14 cellular contexts compared by ENCODE assay signal in genomic region chr17:64500487-64500859, GRCh38. TPM values are rescaled to one million over a fixed set of nuclear protein-coding genes. Genes with fewer than 3 reads are reported as not detected.
DNase-seq lines count a peak whose midpoint lies in the region; ATAC-seq and TF ChIP-seq lines count a peak whose summit lies in the region.
"Had no signal": no experiment of that assay in that cellular context is flagged by ENCODE, and none has a peak within 500 bp of the region (broad histone marks: within the 10 kb centered on the region; RNA-seq: fewer than 3 reads in every experiment).

No MANE protein-coding gene starts in this region.

- peaks cover 45% of the 10 kb centered on the region for H4K20me1 ChIP-seq in DOHH2 (ENCODE audit: control insufficient read depth, insufficient read depth, low read depth, low read length)

- no peaks in the 10 kb centered on the region for H3K9me3 ChIP-seq in DOHH2 (ENCODE audit: control insufficient read depth, insufficient read depth, low read length)
- no peaks in the 10 kb centered on the region for H3K9me3 ChIP-seq in adipocyte (ENCODE audit: control insufficient read depth, low read length)
- H3K9me3 ChIP-seq in transverse colon, result no peaks in the 10 kb centered on the region

- no peak for ATAC-seq in natural killer cell treated with Interleukin-12 subunit alpha and Interleukin-12 subunit beta and Interleukin-15 and Interleukin-18, amount 100 ng/mL, for 72 hours
- ATAC-seq: sciatic nerve had no signal

- TF ChIP-seq POLR2A in transverse colon (IDR thresholded peaks at IDR 0.05), result no peak

- H3K4me1 Mint-ChIP-seq in CD14-positive monocyte, result peaks cover 58% of the 10 kb centered on the region
- H3K4me1 Mint-ChIP-seq in natural killer cell treated with Interleukin-12 subunit alpha and Interleukin-12 subunit beta and Interleukin-15 and Interleukin-18, amount 100 ng/mL, for 72 hours (ENCODE audit: low read depth in 2 of 2), result peaks cover 82 to 94% of the 10 kb centered on the region in 2 donors

- TF ChIP-seq CTCF in CD14-positive monocyte (IDR thresholded peaks at IDR 0.05) (no peak), DOHH2 (IDR thresholded peaks at IDR 0.05; ENCODE audit: low read depth, low read length, poor library complexity, severe bottlenecking) (no peak), transverse colon (IDR thresholded peaks at IDR 0.05) (no peak)

- peaks cover 70 to 71% of the 10 kb centered on the region in 2 donors for H3K36me3 Mint-ChIP-seq in CD14-positive monocyte
- peaks cover 75% of the 10 kb centered on the region for H3K36me3 Mint-ChIP-seq in natural killer cell treated with Interleukin-12 subunit alpha and Interleukin-12 subunit beta and Interleukin-15 and Interleukin-18, amount 100 ng/mL, for 72 hours

- DNase-seq in CD14-positive monocyte (ENCODE audit: low spot score), result no peak
- no peak for DNase-seq in adipocyte (ENCODE audit: low read depth)
- DNase-seq in natural killer cell treated with Interleukin-12 subunit alpha and Interleukin-12 subunit beta and Interleukin-15 and Interleukin-18, amount 100 ng/mL, for 72 hours (ENCODE audit: low spot score), result no peak
- DNase-seq in stimulated activated CD8-positive, alpha-beta memory T cell treated with anti-CD3 and anti-CD28 coated beads, Interleukin-4, amount 100 ng/mL, for 48 hours, result no peak
- no peak for DNase-seq in DMS153 treated with DMSO at 0.1 percent for 48 hours (lab: John Stamatoyannopoulos, UW; ENCODE audit: unreplicated experiment)
- DNase-seq in transverse colon, result no peak
- DNase-seq: activated CD8-positive, alpha-beta memory T cell treated with anti-CD3 and anti-CD28 coated beads, Interleukin-2, amount 50 U/mL, for 4 hours; KBM-7; NCI-H187; NCI-H748 treated with DMSO at 0.1 percent for 48 hours; substantia nigra had no signal

- H3K4me1 ChIP-seq in DOHH2 (ENCODE audit: control insufficient read depth, low read length) (peaks cover 78% of the 10 kb centered on the region), adipocyte (ENCODE audit: control insufficient read depth, insufficient read depth, low read length) (peaks cover 71% of the 10 kb centered on the region), transverse colon (peaks cover 23 to 85% (median 56%) of the 10 kb centered on the region in 4 donors)

- H3K4me3 ChIP-seq in DOHH2 (ENCODE audit: low read length), result no peak overlapping the region
- peak overlapping the region; percentile 7 for H3K4me3 ChIP-seq in adipocyte (ENCODE audit: low read length)
- H3K4me3 ChIP-seq in transverse colon, result no peak overlapping the region

- H3K9me3 Mint-ChIP-seq in CD14-positive monocyte, result peaks cover 0 to 2% (median 0%) of the 10 kb centered on the region in 7 donors
- no peaks in the 10 kb centered on the region for H3K9me3 Mint-ChIP-seq in natural killer cell treated with Interleukin-12 subunit alpha and Interleukin-12 subunit beta and Interleukin-15 and Interleukin-18, amount 100 ng/mL, for 72 hours

- WGBS in transverse colon (ENCODE audit: low coverage in 1 of 2), 2 donors, result 89 to 95% methylated on average over 7 to 8 of the region's 8 CpGs

- no peak for TF ChIP-seq EP300 in transverse colon (IDR thresholded peaks at IDR 0.05; ENCODE audit: low read depth)

- H3K27me3 Mint-ChIP-seq in CD14-positive monocyte (ENCODE audit: low read depth in 3 of 3), result peaks cover 0 to 2% (median 0%) of the 10 kb centered on the region in 3 donors
- no peaks in the 10 kb centered on the region for H3K27me3 Mint-ChIP-seq in natural killer cell treated with Interleukin-12 subunit alpha and Interleukin-12 subunit beta and Interleukin-15 and Interleukin-18, amount 100 ng/mL, for 72 hours

- H3K9ac ChIP-seq in adipocyte (ENCODE audit: low read length), result peak overlapping the region; percentile 100

- H3K27ac Mint-ChIP-seq in CD14-positive monocyte, result peak overlapping the region in 4 of 7 donors; percentile 37 to 60 (median 52)
- peak overlapping the region; percentile 99 for H3K27ac Mint-ChIP-seq in natural killer cell treated with Interleukin-12 subunit alpha and Interleukin-12 subunit beta and Interleukin-15 and Interleukin-18, amount 100 ng/mL, for 72 hours

- intact Hi-C loops in CD14-positive monocyte (cut with micrococcal nuclease) (no loop called here), transverse colon (cut with DNase I; ENCODE audit: low total_unique reads) (no loop called here)

- H3K4me3 Mint-ChIP-seq in CD14-positive monocyte, result no peak overlapping the region
- no peak overlapping the region for H3K4me3 Mint-ChIP-seq in natural killer cell treated with Interleukin-12 subunit alpha and Interleukin-12 subunit beta and Interleukin-15 and Interleukin-18, amount 100 ng/mL, for 72 hours

- in situ Hi-C loops in transverse colon (cut with MboI; ENCODE audit: low pct_ligation_motif_present in 1 of 4, low pct_unique_long_range_greater_than_20kb in 1 of 4, low sequenced_read_pairs in 3 of 4), result no loop called here

- H3K9me2 ChIP-seq in DOHH2 (replicated peaks; ENCODE audit: control insufficient read depth, low read length), result no peaks in the 10 kb centered on the region

- H3K36me3 ChIP-seq in DOHH2 (ENCODE audit: control insufficient read depth, low read length), result peaks cover 86% of the 10 kb centered on the region
- peaks cover 75% of the 10 kb centered on the region for H3K36me3 ChIP-seq in adipocyte (ENCODE audit: control insufficient read depth, insufficient read depth, low read length, severe bottlenecking)
- peaks cover 0 to 60% (median 33%) of the 10 kb centered on the region in 4 donors for H3K36me3 ChIP-seq in transverse colon

- H3F3A ChIP-seq in DOHH2 (ENCODE audit: control insufficient read depth, insufficient read depth), result peaks cover 82% of the 10 kb centered on the region

- H3K27me3 ChIP-seq in DOHH2 (ENCODE audit: control insufficient read depth, low read length) (no peaks in the 10 kb centered on the region), adipocyte (replicated peaks; ENCODE audit: control insufficient read depth, insufficient read depth, low read length) (no peaks in the 10 kb centered on the region), transverse colon (no peaks in the 10 kb centered on the region)

- H3K79me2 ChIP-seq in DOHH2 (ENCODE audit: control insufficient read depth, low read length), result peaks cover 71% of the 10 kb centered on the region

- peak overlapping the region; percentile 64 for H3K4me2 ChIP-seq in DOHH2 (ENCODE audit: low read length)

- H3K27ac ChIP-seq in DOHH2 (ENCODE audit: low read depth, low read length), result no peak overlapping the region
- H3K27ac ChIP-seq in transverse colon, result peak overlapping the region in 1 of 4 donors; percentile 0

RNA-seq across cellular contexts. Expression of gene POLG2, which starts 3.6 kb away (rescaled TPM):
- polyA plus RNA-seq in CD14-positive monocyte, result 1 to 10 TPM in 1 of 2 donors, under 1 TPM in 1; 0.85 to 1.7 TPM
- 10 to 100 TPM; 32.6 to 61.1 TPM for total RNA-seq in natural killer cell treated with Interleukin-12 subunit alpha and Interleukin-12 subunit beta and Interleukin-15 and Interleukin-18, amount 100 ng/mL, for 72 hours
- 10 to 100 TPM in 1 of 4 donors, 1 to 10 TPM in 3; 4.8 to 10.8 (median 6.3) TPM for total RNA-seq in transverse colon

RNA-seq across cellular contexts. Expression of gene DDX5, which starts 5.6 kb away (rescaled TPM):
- 100 to 1,000 TPM; 642 to 777 TPM for polyA plus RNA-seq in CD14-positive monocyte
- total RNA-seq in natural killer cell treated with Interleukin-12 subunit alpha and Interleukin-12 subunit beta and Interleukin-15 and Interleukin-18, amount 100 ng/mL, for 72 hours, result 1,000 to 10,000 TPM in 1 of 2 donors, 100 to 1,000 TPM in 1; 987 to 1,102 TPM
- total RNA-seq in transverse colon, result 1,000 to 10,000 TPM in 1 of 4 donors, 100 to 1,000 TPM in 3; 451 to 1,221 (median 694) TPM

RNA-seq across cellular contexts. Expression of gene CEP95, which starts 6.3 kb away (rescaled TPM):
- 1 to 10 TPM; 4.6 to 5.0 TPM for polyA plus RNA-seq in CD14-positive monocyte
- total RNA-seq in natural killer cell treated with Interleukin-12 subunit alpha and Interleukin-12 subunit beta and Interleukin-15 and Interleukin-18, amount 100 ng/mL, for 72 hours, result 10 to 100 TPM; 47.7 to 74.3 TPM
- total RNA-seq in transverse colon, result 10 to 100 TPM; 33.8 to 82.9 (median 46.1) TPM

RNA-seq across cellular contexts. Expression of gene MILR1, which starts 51.6 kb away (rescaled TPM):
- polyA plus RNA-seq in CD14-positive monocyte, result 10 to 100 TPM; 72.0 to 95.2 TPM
- 1 to 10 TPM; 5.0 to 6.9 TPM for total RNA-seq in natural killer cell treated with Interleukin-12 subunit alpha and Interleukin-12 subunit beta and Interleukin-15 and Interleukin-18, amount 100 ng/mL, for 72 hours
- total RNA-seq in transverse colon, result 1 to 10 TPM in 2 of 4 donors, not detected in 2; 1.4 to 2.3 TPM
- total RNA-seq: kidney epithelial cell had no signal
